ENCODE assay signal across 8 cellular contexts in genomic region chr4:113784497-113785254, GRCh38. TPM values are rescaled to one million over a fixed set of nuclear protein-coding genes. Genes with fewer than 3 reads are reported as not detected.
DNase-seq lines count a peak whose midpoint lies in the region; ATAC-seq, FAIRE-seq and TF ChIP-seq lines count a peak whose summit lies in the region.

No MANE protein-coding gene starts in this region.

- peaks cover 0 to 4% of the 10 kb centered on the region in 2 donors for H3K27me3 Mint-ChIP-seq in CD8-positive, alpha-beta memory T cell

- CTCF ChIA-PET in CD8-positive, alpha-beta memory T cell (lab: Charles Lee), result interaction anchor here (1.5 kb wide), 2 partner anchors 148 to 237 kb away, joined by 3 to 4 read pairs; no protein-coding TSS in a partner anchor

- POLR2A ChIA-PET in CD8-positive, alpha-beta memory T cell (lab: Charles Lee), result interaction anchor here (0.5 kb wide), 1 partner anchor 267 kb away, joined by 7 read pairs; no protein-coding TSS in a partner anchor

- no peak overlapping the region for H3K27ac Mint-ChIP-seq in CD8-positive, alpha-beta memory T cell

- no peaks in the 10 kb centered on the region for H3K9me3 ChIP-seq in pancreas
- no peaks in the 10 kb centered on the region for H3K9me3 ChIP-seq in CD8-positive, alpha-beta memory T cell (ENCODE audit: low read length)

- H3K9me3 Mint-ChIP-seq in CD8-positive, alpha-beta memory T cell, result no peaks in the 10 kb centered on the region

- 61 to 64% methylated on average over 2 of the region's 2 CpGs for WGBS in pancreas, 2 donors

- peaks cover 0 to 10% (median 2%) of the 10 kb centered on the region in 3 donors for H3K4me1 Mint-ChIP-seq in CD8-positive, alpha-beta memory T cell

- H3K36me3 ChIP-seq in pancreas, result no peaks in the 10 kb centered on the region
- H3K36me3 ChIP-seq in CD8-positive, alpha-beta memory T cell (ENCODE audit: insufficient read depth, low read length), result no peaks in the 10 kb centered on the region

- peak; percentile 94 for ATAC-seq in esophagus mucosa
- ATAC-seq in pancreas, result peak in 3 of 4 donors; percentile 36 to 78 (median 77)

- peak; percentile 97 for DNase-seq in GM04503 (ENCODE audit: low read depth)
- DNase-seq in OCI-M1 (lab: John Stamatoyannopoulos, UW), result peak; percentile 7
- DNase-seq in pancreas, result no peak
- no peak for DNase-seq in inferior parietal cortex (ENCODE audit: extremely low spot score)
- no peak for DNase-seq in CD8-positive, alpha-beta memory T cell
- DNase-seq in KG1 (lab: John Stamatoyannopoulos, UW), result no peak
- DNase-seq in stimulated activated CD8-positive, alpha-beta memory T cell treated with anti-CD3 and anti-CD28 coated beads, Interleukin-4, amount 100 ng/mL, for 48 hours, result no peak

- H3K4me3 Mint-ChIP-seq in CD8-positive, alpha-beta memory T cell, result no peak overlapping the region

- no peak for FAIRE-seq in pancreas (lab: Jason Lieb, UNC)

- H3K36me3 Mint-ChIP-seq in CD8-positive, alpha-beta memory T cell, result peaks cover 0 to 7% (median 3%) of the 10 kb centered on the region in 3 donors

- no peak overlapping the region for H3K4me3 ChIP-seq in pancreas
- no peak overlapping the region for H3K4me3 ChIP-seq in CD8-positive, alpha-beta memory T cell (ENCODE audit: low read length)

- H3K4me1 ChIP-seq in pancreas, result no peaks in the 10 kb centered on the region
- H3K4me1 ChIP-seq in CD8-positive, alpha-beta memory T cell (ENCODE audit: insufficient read depth, low read length), result peaks cover 5% of the 10 kb centered on the region

- intact Hi-C loops in pancreas (cut with DNase I), result no loop called here

- no peak for TF ChIP-seq CTCF in pancreas (IDR thresholded peaks at IDR 0.05)

- H3K27me3 ChIP-seq in pancreas, result no peaks in the 10 kb centered on the region
- H3K27me3 ChIP-seq in CD8-positive, alpha-beta memory T cell (ENCODE audit: insufficient read depth, low read length, poor library complexity, severe bottlenecking), result no peaks in the 10 kb centered on the region

- H3K27ac ChIP-seq in pancreas, result no peak overlapping the region
- H3K27ac ChIP-seq in CD8-positive, alpha-beta memory T cell (ENCODE audit: low read depth, low read length), result no peak overlapping the region

RNA-seq across cellular contexts. Expression of gene CAMK2D, which starts 23.1 kb away (rescaled TPM):
- total RNA-seq in esophagus mucosa (48.9 TPM), pancreas (10 to 100 TPM in 3 of 6 donors, 1 to 10 TPM in 3; 7.6 to 23.1 (median 11.3) TPM)
- 1 to 10 TPM; 4.0 to 9.9 TPM for polyA plus RNA-seq in pancreas
- total RNA-seq in CD8-positive, alpha-beta memory T cell, result 10 to 100 TPM; 56.0 to 57.6 TPM
- polyA plus RNA-seq in CD8-positive, alpha-beta memory T cell, result 19.6 TPM

Comparison
In these comparisons a context has a peak if more than half of its experiments do, and no peak if none do; other contexts are left out.
1. DNase-seq: peak in GM04503 (single experiment) and OCI-M1 (single experiment); none in pancreas (0 of 6), inferior parietal cortex (single experiment), CD8-positive, alpha-beta memory T cell (0 of 5), KG1 (single experiment) and stimulated activated CD8-positive, alpha-beta memory T cell treated with anti-CD3 and anti-CD28 coated beads, Interleukin-4, amount 100 ng/mL, for 48 hours (single experiment).